Comparison of ENCODE assay signal across 19 cellular contexts in genomic region chr1:150005606-150006005, GRCh38. TPM values are rescaled to one million over a fixed set of nuclear protein-coding genes. Genes with fewer than 3 reads are reported as not detected.
DNase-seq lines count a peak whose midpoint lies in the region; ATAC-seq and TF ChIP-seq lines count a peak whose summit lies in the region.
"Had no signal": no experiment of that assay in that cellular context is flagged by ENCODE, and none has a peak within 500 bp of the region (broad histone marks: within the 10 kb centered on the region; RNA-seq: fewer than 3 reads in every experiment).

No MANE protein-coding gene starts in this region.

- no peaks in the 10 kb centered on the region for H3K9me3 ChIP-seq in subcutaneous abdominal adipose tissue (ENCODE audit: control insufficient read depth in 5 of 5, low read length in 5 of 5)
- no peaks in the 10 kb centered on the region for H3K9me3 ChIP-seq in neural progenitor cell (ENCODE audit: low read depth)
- no peaks in the 10 kb centered on the region for H3K9me3 ChIP-seq in T-helper 17 cell (ENCODE audit: control insufficient read depth, low read length, poor library complexity, severe bottlenecking)

- H3K36me3 ChIP-seq in KMS-11 (ENCODE audit: insufficient read depth) (no peaks in the 10 kb centered on the region), subcutaneous abdominal adipose tissue (ENCODE audit: control insufficient read depth in 5 of 5, insufficient read depth in 5 of 5, low read length in 5 of 5) (peaks cover 0 to 13% (median 2%) of the 10 kb centered on the region in 5 donors), neural progenitor cell (no peaks in the 10 kb centered on the region)

- H2AFZ ChIP-seq in KMS-11 (ENCODE audit: low read depth) (no peak overlapping the region), neural progenitor cell (replicated peaks) (no peak overlapping the region)

- H3K4me1 Mint-ChIP-seq in nephron (peaks cover 53% of the 10 kb centered on the region), neural progenitor cell (peaks cover 17% of the 10 kb centered on the region), T-helper 17 cell (peaks cover 38% of the 10 kb centered on the region)

- H3K27ac ChIP-seq in KMS-11 (no peak overlapping the region), dorsolateral prefrontal cortex (peak overlapping the region in 57 of 59 donors; percentile 7 to 100 (median 97)), subcutaneous abdominal adipose tissue (ENCODE audit: low read depth, low read length) (peak overlapping the region; percentile 32), neural progenitor cell (no peak overlapping the region)
- H3K27ac ChIP-seq: C4-2B, RWPE1 had no signal

- H3F3A ChIP-seq in neural progenitor cell (ENCODE audit: low read depth): peaks cover 14% of the 10 kb centered on the region

- H3K79me2 ChIP-seq in KMS-11 (ENCODE audit: insufficient read depth, low read depth) (peaks cover 37% of the 10 kb centered on the region), neural progenitor cell (ENCODE audit: low read depth) (peaks cover 84% of the 10 kb centered on the region)

- H3K4me3 ChIP-seq in KMS-11 (IDR thresholded peaks at IDR 0.05; ENCODE audit: insufficient read depth, low read depth, low read length): peak overlapping the region; percentile 12
- peak overlapping the region in 13 of 59 donors; percentile 0 to 95 (median 87) for H3K4me3 ChIP-seq in dorsolateral prefrontal cortex
- H3K4me3 ChIP-seq in subcutaneous abdominal adipose tissue (ENCODE audit: low read depth in 1 of 5, low read length in 5 of 5): no peak overlapping the region
- H3K4me3 ChIP-seq in neural progenitor cell: no peak overlapping the region

- H3K9ac ChIP-seq in KMS-11 (no peak overlapping the region), subcutaneous abdominal adipose tissue (ENCODE audit: low read length in 5 of 5) (peak overlapping the region in 1 of 5 donors; percentile 10), neural progenitor cell (no peak overlapping the region)

- DNase-seq in dorsolateral prefrontal cortex (no peak), neural progenitor cell (ENCODE audit: low spot score) (no peak), T-helper 17 cell (no peak)
- DNase-seq: Calu3; CD8-positive, alpha-beta memory T cell; DMS153; KBM-7; NCI-H1092; NCI-H1436; NCI-H1930; NCI-H69; SIG-M5 had no signal

- no peak for TF ChIP-seq CTCF in KMS-11 (conservative IDR thresholded peaks at IDR 0.05; ENCODE audit: low read depth, low read length)
- TF ChIP-seq CTCF in dorsolateral prefrontal cortex (IDR thresholded peaks at IDR 0.05 in 54 of 56, conservative IDR thresholded peaks at IDR 0.05 in 2 of 56; ENCODE audit: low read depth in 1 of 56, partially characterized antibody in 56 of 56): no peak
- no peak for TF ChIP-seq CTCF in nephron (IDR thresholded peaks at IDR 0.05; ENCODE audit: unreplicated experiment in 3 of 3)
- TF ChIP-seq CTCF in neural progenitor cell (IDR thresholded peaks at IDR 0.05): no peak

- peak overlapping the region; percentile 44 to 64 (median 49) for H3K27ac Mint-ChIP-seq in nephron
- no peak overlapping the region for H3K27ac Mint-ChIP-seq in neural progenitor cell
- H3K27ac Mint-ChIP-seq in T-helper 17 cell: no peak overlapping the region

- H3K4me2 ChIP-seq in KMS-11 (no peak overlapping the region), neural progenitor cell (no peak overlapping the region)

- peaks cover 15% of the 10 kb centered on the region for H3K4me1 ChIP-seq in KMS-11 (ENCODE audit: low read depth, poor library complexity, severe bottlenecking)
- H3K4me1 ChIP-seq in subcutaneous abdominal adipose tissue (ENCODE audit: control insufficient read depth in 5 of 5, insufficient read depth in 5 of 5, low read length in 5 of 5): peaks cover 0 to 52% (median 45%) of the 10 kb centered on the region in 5 donors
- peaks cover 9% of the 10 kb centered on the region for H3K4me1 ChIP-seq in neural progenitor cell

- ATAC-seq in T-helper 17 cell (no peak), GM18868 (IDR thresholded peaks at IDR 0.05; ENCODE audit: unreplicated experiment) (no peak), HG02759 (IDR thresholded peaks at IDR 0.05; ENCODE audit: unreplicated experiment) (no peak)

- H3K27me3 Mint-ChIP-seq in nephron (ENCODE audit: low read depth) (no peaks in the 10 kb centered on the region), neural progenitor cell (ENCODE audit: insufficient read depth, low read depth) (peaks cover 4% of the 10 kb centered on the region), T-helper 17 cell (no peaks in the 10 kb centered on the region)
- H3K27me3 Mint-ChIP-seq: CD8-positive, alpha-beta memory T cell had no signal

- H3K4me3 Mint-ChIP-seq in nephron (no peak overlapping the region), neural progenitor cell (no peak overlapping the region), T-helper 17 cell (no peak overlapping the region)
- H3K4me3 Mint-ChIP-seq: CD8-positive, alpha-beta memory T cell had no signal

- intact Hi-C loops in dorsolateral prefrontal cortex (cut with DNase I): loop anchor here (2.0 to 5.0 kb wide), 2 partner anchors 43 kb away; no protein-coding TSS in a partner anchor

- H3K9me3 Mint-ChIP-seq in nephron (no peaks in the 10 kb centered on the region), neural progenitor cell (no peaks in the 10 kb centered on the region)
- H3K9me3 Mint-ChIP-seq: CD8-positive, alpha-beta memory T cell had no signal

- peaks cover 32% of the 10 kb centered on the region for H3K36me3 Mint-ChIP-seq in nephron (ENCODE audit: low read depth)
- peaks cover 18% of the 10 kb centered on the region for H3K36me3 Mint-ChIP-seq in neural progenitor cell
- H3K36me3 Mint-ChIP-seq in T-helper 17 cell (ENCODE audit: low read depth): peaks cover 17% of the 10 kb centered on the region

- H3K27me3 ChIP-seq in KMS-11 (ENCODE audit: insufficient read depth, low read depth): no peaks in the 10 kb centered on the region
- H3K27me3 ChIP-seq in dorsolateral prefrontal cortex: no peaks in the 10 kb centered on the region
- no peaks in the 10 kb centered on the region for H3K27me3 ChIP-seq in subcutaneous abdominal adipose tissue (ENCODE audit: control insufficient read depth in 5 of 5, insufficient read depth in 4 of 5, low read length in 5 of 5)
- H3K27me3 ChIP-seq in neural progenitor cell: no peaks in the 10 kb centered on the region

- H4K20me1 ChIP-seq in KMS-11 (ENCODE audit: insufficient read depth) (0 out of 2 replicates have a peak, but pooled peaks cover 4% of the 10 kb centered on the region), neural progenitor cell (ENCODE audit: low read depth) (peaks cover 60% of the 10 kb centered on the region)

RNA-seq across cellular contexts. Expression of gene OTUD7B, which starts 4.9 kb away (rescaled TPM):
- total RNA-seq in dorsolateral prefrontal cortex (100 to 1,000 TPM in 4 of 120 experiments, 10 to 100 TPM in 116; 28.4 to 126 (median 52.8) TPM), neural progenitor cell (ENCODE audit: low replicate concordance) (10.7 and 15.5 TPM in 2 replicates), T-helper 17 cell (10 to 100 TPM in 1 of 2 donors, 1 to 10 TPM in 1; 5.9 to 10.5 TPM)

Comparison
In these comparisons a context has a peak if more than half of its experiments do, and no peak if none do; other contexts are left out.
1. H3K27ac ChIP-seq: peak in dorsolateral prefrontal cortex (57 of 59) and subcutaneous abdominal adipose tissue (single experiment); none in KMS-11 (single experiment) and neural progenitor cell (single experiment).
2. H3K27ac Mint-ChIP-seq: peak in nephron (3 of 3); none in neural progenitor cell (single experiment) and T-helper 17 cell (single experiment).